ENCODE assay signal across 8 cellular contexts in genomic region chr6:154157082-154157481, GRCh38.
DNase-seq lines count a peak whose midpoint lies in the region; ATAC-seq, FAIRE-seq and TF ChIP-seq lines count a peak whose summit lies in the region.

No MANE protein-coding gene starts in this region.

- H3K4me1 ChIP-seq in OCI-LY7 (ENCODE audit: insufficient read depth, low read length, poor library complexity, severe bottlenecking) (no peaks in the 10 kb centered on the region), muscle layer of duodenum (ENCODE audit: control insufficient read depth in 1 of 2, insufficient read depth in 2 of 2, low read length in 2 of 2) (peaks cover 6 to 12% of the 10 kb centered on the region in 2 donors), gastrocnemius medialis (no peaks in the 10 kb centered on the region)

- H4K20me1 ChIP-seq in OCI-LY7 (ENCODE audit: insufficient read depth, low read length) = no peaks in the 10 kb centered on the region

- H3K9me3 ChIP-seq in OCI-LY7 (ENCODE audit: low read length) = no peaks in the 10 kb centered on the region
- no peaks in the 10 kb centered on the region for H3K9me3 ChIP-seq in muscle layer of duodenum (ENCODE audit: control insufficient read depth in 1 of 2, low read length in 2 of 2)
- no peaks in the 10 kb centered on the region for H3K9me3 ChIP-seq in gastrocnemius medialis

- H3K4me3 ChIP-seq in OCI-LY7 (ENCODE audit: low read depth, low read length, poor library complexity, severe bottlenecking) (no peak overlapping the region), muscle layer of duodenum (ENCODE audit: low read depth in 1 of 2, low read length in 2 of 2) (peak overlapping the region; percentile 34 to 47), gastrocnemius medialis (peak overlapping the region in 2 of 4 donors; percentile 9 to 19)

- POLR2A ChIA-PET in OCI-LY7 (lab: Charles Lee) = interaction anchor here (0.6 kb wide), 1 partner anchor 1159 kb away, joined by 5 read pairs; no protein-coding TSS in a partner anchor

- H3K27me3 ChIP-seq in muscle layer of duodenum (ENCODE audit: low read depth, low read length) (no peaks in the 10 kb centered on the region), gastrocnemius medialis (no peaks in the 10 kb centered on the region)

- TF ChIP-seq POLR2A in gastrocnemius medialis (IDR thresholded peaks at IDR 0.05) = no peak

- CTCF ChIA-PET in OCI-LY7 (lab: Charles Lee; ENCODE audit: unreplicated experiment) = interaction anchor here (0.6 kb wide), 1 partner anchor 91 kb away, joined by 4 read pairs; no protein-coding TSS in a partner anchor

- no peaks in the 10 kb centered on the region for H3K79me2 ChIP-seq in OCI-LY7 (ENCODE audit: insufficient read depth, low read depth, low read length)

- no peak for TF ChIP-seq CTCF in OCI-LY7 (conservative IDR thresholded peaks at IDR 0.05; ENCODE audit: low read length)
- no peak for TF ChIP-seq CTCF in gastrocnemius medialis (IDR thresholded peaks at IDR 0.05 in 4 of 5, conservative IDR thresholded peaks at IDR 0.05 in 1 of 5)

- peak; percentile 50 for ATAC-seq in GM21529 (IDR thresholded peaks at IDR 0.05; ENCODE audit: unreplicated experiment)
- no peak for ATAC-seq in gastrocnemius medialis

- FAIRE-seq in GM18507 (lab: Jason Lieb, UNC) = peak; percentile 76

- in situ Hi-C loops in gastrocnemius medialis (cut with MboI; ENCODE audit: low sequenced_read_pairs in 4 of 4) = loop anchor here in 3 of 4 donors (5.0 to 25.0 kb wide), 5 partner anchors 115 to 258 kb away; no protein-coding TSS in a partner anchor

- BruUV-seq in OCI-LY7 (replicated peaks; lab: Mats Ljungman, UMichigan) = no TSS peak

- H3K4me2 ChIP-seq in OCI-LY7 (ENCODE audit: low read length) = 0 out of 2 replicates have a peak overlapping the region, but pooled peaks have one; percentile 20

- intact Hi-C loops in OCI-LY7 (cut with micrococcal nuclease; ENCODE audit: unreplicated experiment) = loop anchor here (10.0 kb wide), 3 partner anchors 218 to 518 kb away; no protein-coding TSS in a partner anchor
- intact Hi-C loops in gastrocnemius medialis (cut with DNase I; ENCODE audit: low total_unique reads) = no loop called here

- no peak for DNase-seq in GM18507 (ENCODE audit: extremely low spot score, insufficient read length, low read depth)
- no peak for DNase-seq in OCI-LY7 (ENCODE audit: low spot score)
- no peak for DNase-seq in gastrocnemius medialis
- DNase-seq in NCI-H526 treated with DMSO at 0.1 percent for 48 hours (lab: John Stamatoyannopoulos, UW) = no peak
- no peak for DNase-seq in COLO668 (lab: John Stamatoyannopoulos, UW; ENCODE audit: unreplicated experiment)
- DNase-seq in AML-193 (lab: John Stamatoyannopoulos, UW) = no peak

- no peaks in the 10 kb centered on the region for H3K9me2 ChIP-seq in OCI-LY7 (ENCODE audit: insufficient read depth, low read length)

- H3K36me3 ChIP-seq in OCI-LY7 (ENCODE audit: insufficient read depth, low read length) (no peaks in the 10 kb centered on the region), muscle layer of duodenum (ENCODE audit: control insufficient read depth in 1 of 2, insufficient read depth in 2 of 2, low read length in 2 of 2) (no peaks in the 10 kb centered on the region), gastrocnemius medialis (no peaks in the 10 kb centered on the region)

- H2AFZ ChIP-seq in OCI-LY7 (ENCODE audit: low read length) = peak overlapping the region; percentile 58; the same call in 1 of the 2 replicates

- H3K27ac ChIP-seq in OCI-LY7 (ENCODE audit: low read depth, low read length, poor library complexity, severe bottlenecking) (no peak overlapping the region), muscle layer of duodenum (ENCODE audit: low read length) (peak overlapping the region; percentile 45), gastrocnemius medialis (no peak overlapping the region)
